Comparison of ENCODE assay signal across 8 cellular contexts in genomic region chr14:90060312-90060964, GRCh38. TPM values are rescaled to one million over a fixed set of nuclear protein-coding genes. Genes with fewer than 3 reads are reported as not detected.
DNase-seq lines count a peak whose midpoint lies in the region; ATAC-seq and TF ChIP-seq lines count a peak whose summit lies in the region.

No MANE protein-coding gene starts in this region.

- H3F3A ChIP-seq in PC-9 (ENCODE audit: insufficient read depth, low read depth), result no peaks in the 10 kb centered on the region

- intact Hi-C loops in PC-9 (cut with micrococcal nuclease; ENCODE audit: unreplicated experiment), result no loop called here

- no peak overlapping the region for H3K4me3 ChIP-seq in PC-9

- DNase-seq in PC-9, result no peak
- DNase-seq in amygdala (lab: John Stamatoyannopoulos, UW), result peak in 48 of 56 donors; percentile 5 to 81 (median 47)
- DNase-seq in hepatic stellate cell (ENCODE audit: low spot score), result peak; percentile 69
- peak; percentile 68 for DNase-seq in putamen (ENCODE audit: low spot score)
- DNase-seq in mesenteric fat pad (ENCODE audit: low spot score), result no peak

- no peaks in the 10 kb centered on the region for H3K27me3 ChIP-seq in PC-9 (ENCODE audit: insufficient read depth, low read depth)

- H3K4me2 ChIP-seq in PC-9, result peak overlapping the region; percentile 46

- H3K27ac ChIP-seq in C4-2B, result no peak overlapping the region
- no peak overlapping the region for H3K27ac ChIP-seq in PC-9

- H3K79me2 ChIP-seq in PC-9 (ENCODE audit: low read depth), result no peaks in the 10 kb centered on the region

- no TSS peak for BruUV-seq in PC-9 (replicated peaks; lab: Mats Ljungman, UMichigan)

- TF ChIP-seq CTCF in C4-2B (conservative IDR thresholded peaks at IDR 0.05) (peak; percentile 23), PC-9 (conservative IDR thresholded peaks at IDR 0.05) (no peak)

- H3K9me2 ChIP-seq in PC-9 (ENCODE audit: insufficient read depth), result no peaks in the 10 kb centered on the region

- H2AFZ ChIP-seq in PC-9, result no peak overlapping the region

- ATAC-seq in GM19328 (IDR thresholded peaks at IDR 0.05; ENCODE audit: unreplicated experiment) (peak; percentile 59), HG03460 (IDR thresholded peaks at IDR 0.05; ENCODE audit: unreplicated experiment) (peak; percentile 50)

- POLR2A ChIA-PET in PC-9 (lab: Charles Lee; ENCODE audit: unreplicated experiment), result no interaction called here

- H3K4me1 ChIP-seq in PC-9 (replicated peaks; ENCODE audit: insufficient read depth), result no peaks in the 10 kb centered on the region

- CTCF ChIA-PET in PC-9 (lab: Charles Lee), result no interaction called here

- H4K20me1 ChIP-seq in PC-9 (ENCODE audit: insufficient read depth), result no peaks in the 10 kb centered on the region

- no peaks in the 10 kb centered on the region for H3K36me3 ChIP-seq in PC-9 (ENCODE audit: low read depth)

- no peaks in the 10 kb centered on the region for H3K9me3 ChIP-seq in PC-9 (ENCODE audit: insufficient read depth, low read depth)

RNA-seq across cellular contexts. Expression of gene KCNK13, which starts 1.4 kb away (rescaled TPM):
- total RNA-seq in PC-9 (2021) (not detected in 2 replicates), mesenteric fat pad (1.3 TPM)

Comparison
In these comparisons a context has a peak if more than half of its experiments do, and no peak if none do; other contexts are left out.
1. DNase-seq: peak in amygdala (48 of 56), hepatic stellate cell (single experiment) and putamen (single experiment); none in PC-9 (0 of 2) and mesenteric fat pad (single experiment).